22 cellular contexts compared by ENCODE assay signal in genomic region chr4:22668301-22668700, GRCh38. TPM values are rescaled to one million over a fixed set of nuclear protein-coding genes. Genes with fewer than 3 reads are reported as not detected.
A peak's percentile ranks its signal among the peaks of the same experiment; 100 is the strongest.
DNase-seq lines count a peak whose midpoint lies in the region; ATAC-seq and TF ChIP-seq lines count a peak whose summit lies in the region.
"Had no signal": no experiment of that assay in that cellular context is flagged by ENCODE, and none has a peak within 500 bp of the region (broad histone marks: within the 10 kb centered on the region; RNA-seq: fewer than 3 reads in every experiment).

No MANE protein-coding gene starts in this region.

- peak; percentile 56 for DNase-seq in activated CD4-positive, alpha-beta T cell treated with anti-CD3 and anti-CD28 coated beads, Interleukin-2, amount 10 ng/mL, durations not matched to agents 24 days and 14 days
- no peak for DNase-seq in activated CD4-positive, alpha-beta T cell treated with anti-CD3 and anti-CD28 coated beads for 4 hours
- DNase-seq in dedifferentiated amniotic fluid mesenchymal stem cell (ENCODE audit: extremely low spot score) (peak; percentile 88), skeletal muscle cell (ENCODE audit: low read depth) (peak; percentile 16), uterus (no peak), NK-92 (lab: John Stamatoyannopoulos, UW; ENCODE audit: unreplicated experiment) (no peak)
- DNase-seq in natural killer cell treated with Interleukin-12 subunit alpha and Interleukin-12 subunit beta and Interleukin-15 and Interleukin-18, amount 100 ng/mL, for 72 hours (ENCODE audit: low spot score) = no peak
- DNase-seq: activated CD4-positive, alpha-beta T cell treated with anti-CD3 and anti-CD28 coated beads, Interleukin-2, amount 50 U/mL, for 4 hours; DMS79; gastrocnemius medialis; GOT3; islet precursor cell; NCI-H2171 treated with DMSO at 0.1 percent for 48 hours; thyroid gland had no signal

- H3K79me2 ChIP-seq in Loucy (ENCODE audit: insufficient read depth, low read length) = no peaks in the 10 kb centered on the region

- peaks cover 3% of the 10 kb centered on the region for H3K9me3 Mint-ChIP-seq in activated CD4-positive, alpha-beta T cell treated with anti-CD3 and anti-CD28 coated beads, Interleukin-2, amount 10 ng/mL, durations not matched to agents 24 days and 14 days
- no peaks in the 10 kb centered on the region for H3K9me3 Mint-ChIP-seq in natural killer cell treated with Interleukin-12 subunit alpha and Interleukin-12 subunit beta and Interleukin-15 and Interleukin-18, amount 100 ng/mL, for 72 hours
- H3K9me3 Mint-ChIP-seq: T-helper 1 cell treated with Interleukin-12 subunit alpha and Interleukin-12 subunit beta and Interleukin-4 antibody, amounts not matched to agents 30 μg/mL and 1 μg/mL, for 36 hours had no signal

- peak overlapping the region; percentile 10 for H3K27ac Mint-ChIP-seq in activated CD4-positive, alpha-beta T cell treated with anti-CD3 and anti-CD28 coated beads, Interleukin-2, amount 10 ng/mL, durations not matched to agents 24 days and 14 days
- H3K27ac Mint-ChIP-seq in natural killer cell treated with Interleukin-12 subunit alpha and Interleukin-12 subunit beta and Interleukin-15 and Interleukin-18, amount 100 ng/mL, for 72 hours = no peak overlapping the region

- H3K4me3 Mint-ChIP-seq in activated CD4-positive, alpha-beta T cell treated with anti-CD3 and anti-CD28 coated beads, Interleukin-2, amount 10 ng/mL, durations not matched to agents 24 days and 14 days = peak overlapping the region; percentile 8
- no peak overlapping the region for H3K4me3 Mint-ChIP-seq in natural killer cell treated with Interleukin-12 subunit alpha and Interleukin-12 subunit beta and Interleukin-15 and Interleukin-18, amount 100 ng/mL, for 72 hours
- H3K4me3 Mint-ChIP-seq: T-helper 1 cell treated with Interleukin-12 subunit alpha and Interleukin-12 subunit beta and Interleukin-4 antibody, amounts not matched to agents 30 μg/mL and 1 μg/mL, for 36 hours had no signal

- H3K27ac ChIP-seq in uterus = no peak overlapping the region
- H3K27ac ChIP-seq: gastrocnemius medialis, thyroid gland had no signal

- H3K27me3 ChIP-seq in Loucy (ENCODE audit: insufficient read depth, low read length, poor library complexity, severe bottlenecking) (no peaks in the 10 kb centered on the region), uterus (no peaks in the 10 kb centered on the region)
- H3K27me3 ChIP-seq: gastrocnemius medialis, MG63, thyroid gland had no signal

- H3K9me3 ChIP-seq in Loucy (ENCODE audit: insufficient read depth, low read depth, low read length) (no peaks in the 10 kb centered on the region), uterus (no peaks in the 10 kb centered on the region)
- H3K9me3 ChIP-seq: gastrocnemius medialis, MG63, thyroid gland had no signal

- TF ChIP-seq CTCF in Loucy (conservative IDR thresholded peaks at IDR 0.05; ENCODE audit: low read length) = no peak
- no peak for TF ChIP-seq CTCF in uterus (IDR thresholded peaks at IDR 0.05)

- no peaks in the 10 kb centered on the region for H3K36me3 Mint-ChIP-seq in activated CD4-positive, alpha-beta T cell treated with anti-CD3 and anti-CD28 coated beads, Interleukin-2, amount 10 ng/mL, durations not matched to agents 24 days and 14 days (ENCODE audit: low read depth)
- H3K36me3 Mint-ChIP-seq in natural killer cell treated with Interleukin-12 subunit alpha and Interleukin-12 subunit beta and Interleukin-15 and Interleukin-18, amount 100 ng/mL, for 72 hours = no peaks in the 10 kb centered on the region

- H3K36me3 ChIP-seq in Loucy (ENCODE audit: insufficient read depth, low read length) = no peaks in the 10 kb centered on the region
- H3K36me3 ChIP-seq in uterus = no peaks in the 10 kb centered on the region
- H3K36me3 ChIP-seq: gastrocnemius medialis, MG63, thyroid gland had no signal

- no peaks in the 10 kb centered on the region for H3K27me3 Mint-ChIP-seq in activated CD4-positive, alpha-beta T cell treated with anti-CD3 and anti-CD28 coated beads, Interleukin-2, amount 10 ng/mL, durations not matched to agents 24 days and 14 days
- H3K27me3 Mint-ChIP-seq in natural killer cell treated with Interleukin-12 subunit alpha and Interleukin-12 subunit beta and Interleukin-15 and Interleukin-18, amount 100 ng/mL, for 72 hours = no peaks in the 10 kb centered on the region

- H3K9ac ChIP-seq in Loucy (ENCODE audit: low read depth, low read length, poor library complexity, severe bottlenecking) = peak overlapping the region; percentile 54

- no peak for TF ChIP-seq POLR2A in uterus (IDR thresholded peaks at IDR 0.05)

- H3K4me3 ChIP-seq in Loucy (ENCODE audit: low read length, poor library complexity, severe bottlenecking) (peak overlapping the region; percentile 68), skeletal muscle cell (ENCODE audit: low read depth, low read length) (no peak overlapping the region), uterus (no peak overlapping the region)
- H3K4me3 ChIP-seq: gastrocnemius medialis, MG63, thyroid gland had no signal

- no peaks in the 10 kb centered on the region for H3F3A ChIP-seq in Loucy (ENCODE audit: low read depth)

- no peaks in the 10 kb centered on the region for H4K20me1 ChIP-seq in Loucy (ENCODE audit: insufficient read depth, low read length, poor library complexity, severe bottlenecking)

- H3K4me1 ChIP-seq in Loucy (ENCODE audit: insufficient read depth, low read length, poor library complexity, severe bottlenecking) (peaks cover 26% of the 10 kb centered on the region), uterus (no peaks in the 10 kb centered on the region)
- H3K4me1 ChIP-seq: gastrocnemius medialis had no signal

- no peaks in the 10 kb centered on the region for H3K9me2 ChIP-seq in Loucy (replicated peaks; ENCODE audit: low read depth, low read length)

- peak overlapping the region; percentile 88 for H3K4me2 ChIP-seq in Loucy (ENCODE audit: low read depth, low read length, poor library complexity, severe bottlenecking)

- intact Hi-C loops in activated CD4-positive, alpha-beta T cell treated with anti-CD3 and anti-CD28 coated beads, Interleukin-2, amount 10 ng/mL, durations not matched to agents 24 days and 14 days (cut with micrococcal nuclease) = no loop called here
- intact Hi-C loops in uterus (cut with DNase I; ENCODE audit: low total_unique reads) = no loop called here

- H2AFZ ChIP-seq in Loucy (ENCODE audit: low read length) = peak overlapping the region; percentile 94

- H3K4me1 Mint-ChIP-seq in activated CD4-positive, alpha-beta T cell treated with anti-CD3 and anti-CD28 coated beads, Interleukin-2, amount 10 ng/mL, durations not matched to agents 24 days and 14 days = peaks cover 25% of the 10 kb centered on the region
- H3K4me1 Mint-ChIP-seq in natural killer cell treated with Interleukin-12 subunit alpha and Interleukin-12 subunit beta and Interleukin-15 and Interleukin-18, amount 100 ng/mL, for 72 hours (ENCODE audit: low read depth in 2 of 2) = peaks cover 15% of the 10 kb centered on the region in 2 donors

- no peak for ATAC-seq in natural killer cell treated with Interleukin-12 subunit alpha and Interleukin-12 subunit beta and Interleukin-15 and Interleukin-18, amount 100 ng/mL, for 72 hours
- ATAC-seq: gastrocnemius medialis had no signal

RNA-seq across cellular contexts. Expression of gene GBA3, which starts 24.4 kb away (rescaled TPM):
- not detected in 2 replicates for total RNA-seq in activated CD4-positive, alpha-beta T cell treated with anti-CD3 and anti-CD28 coated beads, Interleukin-2, amount 10 ng/mL, durations not matched to agents 24 days and 14 days
- total RNA-seq in uterus = 1 to 10 TPM in 1 of 4 donors, not detected in 3; 2.4 TPM
- total RNA-seq in natural killer cell treated with Interleukin-12 subunit alpha and Interleukin-12 subunit beta and Interleukin-15 and Interleukin-18, amount 100 ng/mL, for 72 hours = under 1 TPM in 1 of 2 donors, not detected in 1; 0.29 TPM
- total RNA-seq: A673, dermis microvascular lymphatic vessel endothelial cell, myocyte, OCI-LY7, skeletal muscle tissue had no signal

Comparison
In these comparisons a context has a peak if more than half of its experiments do, and no peak if none do; other contexts are left out.
1. DNase-seq: peak in activated CD4-positive, alpha-beta T cell treated with anti-CD3 and anti-CD28 coated beads, Interleukin-2, amount 10 ng/mL, durations not matched to agents 24 days and 14 days (single experiment), dedifferentiated amniotic fluid mesenchymal stem cell (single experiment) and skeletal muscle cell (single experiment); none in activated CD4-positive, alpha-beta T cell treated with anti-CD3 and anti-CD28 coated beads for 4 hours (0 of 2), uterus (0 of 2), NK-92 (single experiment) and natural killer cell treated with Interleukin-12 subunit alpha and Interleukin-12 subunit beta and Interleukin-15 and Interleukin-18, amount 100 ng/mL, for 72 hours (single experiment).